ENCODE assay signal across 28 cellular contexts in the genomic region with DNA sequence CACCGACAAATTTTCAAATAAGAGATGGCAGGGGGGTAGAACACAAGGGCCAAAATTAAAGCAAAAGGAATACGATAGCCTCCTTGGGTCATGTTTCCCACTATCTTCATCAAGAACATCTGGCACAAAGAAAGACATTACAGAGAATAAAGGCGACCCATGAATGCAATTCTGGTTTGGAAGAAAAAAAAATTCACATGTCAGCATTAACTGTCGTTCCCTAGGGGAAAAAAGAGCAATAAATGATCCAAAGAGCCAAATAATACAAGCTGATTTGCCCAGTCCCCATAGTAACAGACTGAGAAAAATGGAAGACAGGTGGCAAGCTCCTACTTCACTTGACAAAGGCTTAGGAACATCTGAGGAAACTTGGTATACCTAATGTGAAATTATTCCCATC. TPM values are rescaled to one million over a fixed set of nuclear protein-coding genes. Genes with fewer than 3 reads are reported as not detected.
DNase-seq lines count a peak whose midpoint lies in the region; ATAC-seq, FAIRE-seq and TF ChIP-seq lines count a peak whose summit lies in the region.
"Had no signal": no experiment of that assay in that cellular context is flagged by ENCODE, and none has a peak within 500 bp of the region (broad histone marks: within the 10 kb centered on the region; RNA-seq: fewer than 3 reads in every experiment).

No MANE protein-coding gene starts in this region.

- no peak overlapping the region for H3K4me3 Mint-ChIP-seq in CD4-positive, alpha-beta memory T cell
- H3K4me3 Mint-ChIP-seq: CD14-positive monocyte, T-cell had no signal

- no peaks in the 10 kb centered on the region for H3K9me3 ChIP-seq in K562 (replicated peaks; ENCODE audit: control insufficient read depth, insufficient read depth, low read depth, low read length)
- no peaks in the 10 kb centered on the region for H3K9me3 ChIP-seq in CD4-positive, alpha-beta memory T cell (ENCODE audit: control insufficient read depth in 1 of 2, low read length in 2 of 2)
- H3K9me3 ChIP-seq: BE2C, SJSA1 had no signal

- H2AFZ ChIP-seq in K562 (ENCODE audit: low read depth, low read length), result no peak overlapping the region
- H2AFZ ChIP-seq: PC-9 had no signal

- TF ChIP-seq POLR2A in K562 (conservative IDR thresholded peaks at IDR 0.05), result no peak

- no peak for FAIRE-seq in K562 (lab: Jason Lieb, UNC)
- FAIRE-seq: D721Med, GM19239, H54, HTR-8/SVneo had no signal

- H3K27me3 Mint-ChIP-seq in CD4-positive, alpha-beta memory T cell, result no peaks in the 10 kb centered on the region
- H3K27me3 Mint-ChIP-seq: T-cell had no signal

- H3K9me1 ChIP-seq in K562 (ENCODE audit: control insufficient read depth, insufficient read depth, low read length), result peaks cover 3% of the 10 kb centered on the region

- POLR2A ChIA-PET in K562 (lab: Yijun Ruan, JAX), result interaction anchor here (0.9 to 18.5 kb wide), 3 partner anchors 12 to 36 kb away, joined by 3 to 318 read pairs (median 5); a partner anchor contains a TSS
- POLR2A ChIA-PET in CD4-positive, alpha-beta memory T cell (lab: Charles Lee; ENCODE audit: partially characterized antibody), result no interaction called here

- intact Hi-C loops in K562 (cut with micrococcal nuclease), result no loop called here
- intact Hi-C loops in CD4-positive, alpha-beta memory T cell (cut with micrococcal nuclease), result no loop called here

- H3K27me3 ChIP-seq in K562 (ENCODE audit: control insufficient read depth in 2 of 2, insufficient read depth in 2 of 2, low read length in 2 of 2), result no peaks in the 10 kb centered on the region
- no peaks in the 10 kb centered on the region for H3K27me3 ChIP-seq in CD4-positive, alpha-beta memory T cell (ENCODE audit: insufficient read depth, low read length)
- H3K27me3 ChIP-seq: BE2C, SJSA1 had no signal

- no peak overlapping the region for H3K27ac ChIP-seq in K562 (ENCODE audit: extremely low read depth, low read depth, low read length)
- no peak overlapping the region for H3K27ac ChIP-seq in CD4-positive, alpha-beta memory T cell (ENCODE audit: low read depth, low read length)
- H3K27ac ChIP-seq: KMS-11, PC-9, SJSA1 had no signal

- H3K27ac Mint-ChIP-seq in CD4-positive, alpha-beta memory T cell, result peak overlapping the region in 1 of 7 donors; percentile 41
- H3K27ac Mint-ChIP-seq: CD14-positive monocyte, T-cell had no signal

- in situ Hi-C loops in K562 (cut with MboI), result no loop called here

- H3K4me3 ChIP-seq in K562, result no peak overlapping the region
- no peak overlapping the region for H3K4me3 ChIP-seq in CD4-positive, alpha-beta memory T cell (ENCODE audit: low read length in 2 of 2)
- H3K4me3 ChIP-seq: PC-9, SJSA1 had no signal

- no peaks in the 10 kb centered on the region for H4K20me1 ChIP-seq in K562 (replicated peaks; ENCODE audit: control insufficient read depth, insufficient read depth, low read length)

- ATAC-seq in K562, result no peak
- no peak for ATAC-seq in HG02571 (IDR thresholded peaks at IDR 0.05; ENCODE audit: unreplicated experiment)
- ATAC-seq in GM21717 (IDR thresholded peaks at IDR 0.05; ENCODE audit: unreplicated experiment), result no peak
- ATAC-seq: T-cell had no signal

- no peak for TF ChIP-seq CTCF in K562 (IDR thresholded peaks at IDR 0.05 in 2 of 3, conservative IDR thresholded peaks at IDR 0.05 in 1 of 3; ENCODE audit: insufficient read depth in 2 of 3, low read depth in 1 of 3, low read length in 3 of 3)

- BruUV-seq in K562 (replicated peaks; lab: Mats Ljungman, UMichigan), result no TSS peak

- H3K4me1 Mint-ChIP-seq in CD4-positive, alpha-beta memory T cell, result peaks cover 7 to 19% (median 10%) of the 10 kb centered on the region in 4 donors

- DNase-seq in DMS 273 treated with DMSO at 0.1 percent for 48 hours (lab: John Stamatoyannopoulos, UW) (peak; percentile 69), LHCN-M2 (ENCODE audit: low read depth) (peak; percentile 12), NCI-H2171 treated with DMSO at 0.1 percent for 48 hours (lab: John Stamatoyannopoulos, UW) (peak; percentile 98), K562 (ENCODE audit: extremely low read depth in 1 of 4, low spot score in 3 of 4) (no peak), GM03348 (ENCODE audit: low spot score) (no peak)
- DNase-seq in CD4-positive, alpha-beta memory T cell, result no peak
- DNase-seq: BE2C; DMS79 treated with DMSO at 0.1 percent for 48 hours; NCI-H1092 treated with DMSO at 0.1 percent for 48 hours; NCI-H146; NCI-H1930; NCI-H345; NCI-H510A treated with DMSO at 0.1 percent for 48 hours; NCI-H82; NK-92 treated with Interleukin-12 subunit alpha and Interleukin-12 subunit beta, amount 100 ng/mL, for 24 hours; PC-9; Right ventricle myocardium superior; RPMI8226; T-cell had no signal

- H3K4me2 ChIP-seq in K562 (ENCODE audit: insufficient read depth, low read length), result no peak overlapping the region
- H3K4me2 ChIP-seq: KMS-11, PC-9 had no signal

- H3K4me1 ChIP-seq in K562 (replicated peaks in 1 of 2; ENCODE audit: control insufficient read depth in 2 of 2, insufficient read depth in 2 of 2, low read length in 2 of 2), result peaks cover 5 to 8% of the 10 kb centered on the region in 2 experiments; a peak in 2 of 5 replicates
- peaks cover 5% of the 10 kb centered on the region for H3K4me1 ChIP-seq in CD4-positive, alpha-beta memory T cell (ENCODE audit: insufficient read depth, low read length)
- H3K4me1 ChIP-seq: BE2C had no signal

- no peak for TF ChIP-seq RAD21 in K562 (CRISPR knock-in tag; conservative IDR thresholded peaks at IDR 0.05 in 1 of 2, IDR thresholded peaks at IDR 0.05 in 1 of 2)

- CTCF ChIA-PET in K562 (lab: Yijun Ruan, JAX; ENCODE audit: low intra/inter-chr PET ratio), result no interaction called here
- CTCF ChIA-PET in CD4-positive, alpha-beta memory T cell (lab: Charles Lee; ENCODE audit: partially characterized antibody), result interaction anchor here (1.4 kb wide), 1 partner anchor 9 kb away, joined by 3 read pairs; no protein-coding TSS in a partner anchor

- WGBS in K562 (ENCODE audit: insufficient coverage, low coverage, missing lambda C conversion rate), result 94% methylated on average over 4 of the region's 4 CpGs

- H3K9me3 Mint-ChIP-seq in CD4-positive, alpha-beta memory T cell, result no peaks in the 10 kb centered on the region
- H3K9me3 Mint-ChIP-seq: CD14-positive monocyte, T-cell had no signal

- H3K9ac ChIP-seq in K562 (ENCODE audit: insufficient read depth in 1 of 2, low read depth in 2 of 2, low read length in 2 of 2), result no peak overlapping the region
- H3K9ac ChIP-seq: KMS-11 had no signal

- peaks cover 0 to 4% of the 10 kb centered on the region in 2 donors for H3K36me3 Mint-ChIP-seq in CD4-positive, alpha-beta memory T cell

- TF ChIP-seq EP300 in K562 (IDR thresholded peaks at IDR 0.05; ENCODE audit: low read length), result no peak

- H3K36me3 ChIP-seq in K562 (ENCODE audit: control insufficient read depth, insufficient read depth, low read length), result peaks cover 78% of the 10 kb centered on the region
- no peaks in the 10 kb centered on the region for H3K36me3 ChIP-seq in CD4-positive, alpha-beta memory T cell (ENCODE audit: insufficient read depth, low read length)
- H3K36me3 ChIP-seq: BE2C had no signal

- H3K79me2 ChIP-seq in K562 (ENCODE audit: control insufficient read depth, insufficient read depth, low read length), result peaks cover 71% of the 10 kb centered on the region

TF ChIP-seq in K562, 482 proteins besides CTCF, POLR2A, EP300 and RAD21 (continues in another document):
- TF ChIP-seq MAFK (IDR thresholded peaks at IDR 0.05; ENCODE audit: low read length), result peak; percentile 62
- TF ChIP-seq C11orf30 (IDR thresholded peaks at IDR 0.05; ENCODE audit: low read depth), result peak; percentile 78

RNA-seq across cellular contexts. Expression of a gene that starts 4.5 kb away (rescaled TPM):
- total RNA-seq in LHCN-M2 (2014; rRNA removed), result 26.5 and 28.5 TPM in 2 replicates
- 4.1 TPM for polyA plus RNA-seq in LHCN-M2 (2012)
- total RNA-seq in K562 (2011; cell fraction: chromatin; rRNA removed; ENCODE audit: low replicate concordance), result 163 and 354 TPM in 2 replicates
- total RNA-seq in K562 (2011; cell fraction: nucleolus; rRNA removed), result 63.7 and 103 TPM in 2 replicates
- 154 and 164 TPM in 2 replicates for total RNA-seq in K562 (2011; cell fraction: nucleoplasm; rRNA removed)
- 28.8 and 35.7 TPM in 2 replicates for total RNA-seq in K562 (2014; rRNA removed)
- total RNA-seq in K562 (2014; rRNA removed; fragmentation: Illumina TruSeq; extraction: Trizol), result 56.8 and 67.8 TPM in 2 replicates
- 49.7 and 52.0 TPM in 2 replicates for total RNA-seq in K562 (2015; rRNA removed; fragmentation: Illumina TruSeq; extraction: Trizol)
- total RNA-seq in K562 (2021), result 39.6 and 41.1 TPM in 2 replicates
- 75.0 and 77.4 TPM in 2 replicates for polyA plus RNA-seq in K562 (2011; rRNA removed)
- 22.5 and 40.5 TPM in 2 replicates for polyA plus RNA-seq in K562 (2011; cell fraction: cytosol; rRNA removed)
- polyA plus RNA-seq in K562 (2011; cell fraction: nucleus; rRNA removed), result 48.5 and 62.6 TPM in 2 replicates
- 22.3 TPM in 2 replicates for polyA plus RNA-seq in K562 (2012)
- 43.4 and 48.1 TPM in 2 replicates for polyA plus RNA-seq in K562 (2014; fragmentation: Illumina TruSeq; extraction: Trizol)
- polyA plus RNA-seq in K562 (2014; fragmentation: Nextera tagmentation; extraction: Ambion mirVana), result 10 to 100 TPM; 10.5 to 17.5 TPM
- polyA plus RNA-seq in K562 (2014; rRNA removed), result 31.3 and 33.8 TPM in 2 replicates
- polyA minus RNA-seq in K562 (2011; rRNA and poly(A)+ RNA removed), result 223 and 224 TPM in 2 replicates
- 33.9 and 37.2 TPM in 2 replicates for polyA minus RNA-seq in K562 (2011; cell fraction: cytosol; rRNA and poly(A)+ RNA removed)
- 34.7 and 68.2 TPM in 2 replicates for polyA minus RNA-seq in K562 (2011; cell fraction: nucleus; rRNA and poly(A)+ RNA removed)
- 1 to 10 TPM; 1.6 to 2.6 TPM for total RNA-seq in CD4-positive, alpha-beta memory T cell
- polyA plus RNA-seq in CD4-positive, alpha-beta memory T cell, result under 1 TPM; 0.34 to 0.89 TPM

RNA-seq across cellular contexts. Expression of a gene that starts 24.2 kb away (rescaled TPM):
- total RNA-seq in LHCN-M2 (2014; rRNA removed) (133 and 152 TPM in 2 replicates), K562 (2014; rRNA removed) (107 TPM in 2 replicates), K562 (2014; rRNA removed; fragmentation: Illumina TruSeq; extraction: Trizol) (197 and 229 TPM in 2 replicates), K562 (2015; rRNA removed; fragmentation: Illumina TruSeq; extraction: Trizol) (175 and 194 TPM in 2 replicates), K562 (2021) (164 and 165 TPM in 2 replicates)
- polyA plus RNA-seq in LHCN-M2 (2012), result 43.7 TPM
- total RNA-seq in K562 (2011; cell fraction: chromatin; rRNA removed; ENCODE audit: low replicate concordance), result 15.9 and 61.9 TPM in 2 replicates
- 11.5 and 12.6 TPM in 2 replicates for total RNA-seq in K562 (2011; cell fraction: nucleolus; rRNA removed)
- total RNA-seq in K562 (2011; cell fraction: nucleoplasm; rRNA removed), result 42.5 and 72.0 TPM in 2 replicates
- polyA plus RNA-seq in K562 (2011; rRNA removed) (70.2 and 89.2 TPM in 2 replicates), K562 (2014; fragmentation: Illumina TruSeq; extraction: Trizol) (169 and 179 TPM in 2 replicates), K562 (2014; fragmentation: Nextera tagmentation; extraction: Ambion mirVana) (10 to 100 TPM; 54.5 to 67.3 TPM), K562 (2014; rRNA removed) (116 and 126 TPM in 2 replicates)
- 15.0 and 29.0 TPM in 2 replicates for polyA plus RNA-seq in K562 (2011; cell fraction: cytosol; rRNA removed)
- 9.9 and 19.2 TPM in 2 replicates for polyA plus RNA-seq in K562 (2011; cell fraction: nucleus; rRNA removed)
- polyA plus RNA-seq in K562 (2012), result 117 and 148 TPM in 2 replicates
- polyA minus RNA-seq in K562 (2011; rRNA and poly(A)+ RNA removed), result 92.8 and 128 TPM in 2 replicates
- 72.8 and 77.2 TPM in 2 replicates for polyA minus RNA-seq in K562 (2011; cell fraction: cytosol; rRNA and poly(A)+ RNA removed)
- polyA minus RNA-seq in K562 (2011; cell fraction: nucleus; rRNA and poly(A)+ RNA removed), result 10.1 and 20.4 TPM in 2 replicates
- total RNA-seq in CD4-positive, alpha-beta memory T cell, result 100 to 1,000 TPM; 152 to 153 TPM
- 100 to 1,000 TPM; 180 to 216 TPM for polyA plus RNA-seq in CD4-positive, alpha-beta memory T cell

Comparison
In these comparisons a context has a peak if more than half of its experiments do, and no peak if none do; other contexts are left out.
1. DNase-seq: peak in DMS 273 treated with DMSO at 0.1 percent for 48 hours (single experiment), LHCN-M2 (single experiment) and NCI-H2171 treated with DMSO at 0.1 percent for 48 hours (single experiment); none in K562 (0 of 4), CD4-positive, alpha-beta memory T cell (0 of 5) and GM03348 (single experiment).